Comparison of ENCODE assay signal across 19 cellular contexts in the genomic region with DNA sequence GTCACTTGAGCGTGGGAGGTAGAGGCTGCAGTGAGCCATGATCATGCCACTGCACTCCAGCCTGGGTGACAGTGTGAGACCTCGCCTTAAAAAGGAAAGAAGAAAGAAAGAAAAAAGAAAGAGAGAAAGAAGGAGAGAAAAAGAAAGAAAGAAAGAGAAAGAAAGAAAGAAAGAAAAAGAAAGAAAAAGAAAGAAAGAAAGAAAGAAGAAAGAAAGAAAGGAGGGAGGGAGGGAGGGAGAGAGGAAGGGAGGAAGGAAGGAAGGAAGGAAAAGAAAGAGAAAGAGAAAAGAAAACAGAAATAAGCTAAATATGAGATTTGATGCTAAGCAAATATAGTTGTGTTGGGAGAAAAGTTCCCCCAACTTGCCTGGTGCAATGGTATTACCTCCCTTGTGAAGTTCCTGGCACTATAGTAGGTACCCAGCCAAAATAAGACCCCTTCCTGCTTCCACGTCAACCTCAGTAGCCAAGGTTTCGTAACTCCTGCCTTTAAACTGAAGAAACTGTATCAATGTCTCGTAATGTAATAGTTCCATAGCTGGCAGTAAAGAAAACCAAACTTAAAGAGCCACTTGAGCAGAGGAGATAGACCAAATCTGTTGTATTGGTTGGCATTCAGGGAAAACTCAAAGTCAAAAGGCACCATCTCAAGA.
A peak's percentile ranks its signal among the peaks of the same experiment; 100 is the strongest.
DNase-seq lines count a peak whose midpoint lies in the region; ATAC-seq, FAIRE-seq and TF ChIP-seq lines count a peak whose summit lies in the region.
"Had no signal": no experiment of that assay in that cellular context is flagged by ENCODE, and none has a peak within 500 bp of the region (broad histone marks: within the 10 kb centered on the region; RNA-seq: fewer than 3 reads in every experiment).

No MANE protein-coding gene starts in this region.

- H4K20me1 ChIP-seq in mammary epithelial cell (ENCODE audit: insufficient read depth, low read length): no peaks in the 10 kb centered on the region

- BruUV-seq in mammary epithelial cell (replicated peaks; lab: Mats Ljungman, UMichigan): no TSS peak

- WGBS in mammary epithelial cell (ENCODE audit: low coverage, missing lambda C conversion rate): 89% methylated on average over 4 of the region's 5 CpGs
- WGBS in small intestine, 3 donors: 63 to 80% (median 63%) methylated on average over 5 of the region's 5 CpGs
- 89% methylated on average over 5 of the region's 5 CpGs for WGBS in suprapubic skin

- H3K36me3 ChIP-seq in mammary epithelial cell (ENCODE audit: insufficient read depth, low read length): no peaks in the 10 kb centered on the region
- no peaks in the 10 kb centered on the region for H3K36me3 ChIP-seq in breast epithelium
- no peaks in the 10 kb centered on the region for H3K36me3 ChIP-seq in small intestine (ENCODE audit: control insufficient read depth in 2 of 2, insufficient read depth in 2 of 2, low read length in 2 of 2)
- H3K36me3 ChIP-seq in suprapubic skin: no peaks in the 10 kb centered on the region
- H3K36me3 ChIP-seq: neutrophil, Peyer's patch, uterus had no signal

- CTCF ChIA-PET in mammary epithelial cell (lab: Charles Lee; ENCODE audit: low non-redundant PET): no interaction called here

- intact Hi-C loops in mammary epithelial cell (cut with micrococcal nuclease) (no loop called here), breast epithelium (cut with DNase I; ENCODE audit: low total_unique reads) (loop anchor here (5.0 kb wide), 1 partner anchor 510 kb away; no protein-coding TSS in a partner anchor), Right ventricle myocardium inferior (cut with DNase I) (no loop called here)

- H3K4me3 ChIP-seq in mammary epithelial cell (replicated peaks in 1 of 3; ENCODE audit: insufficient read depth in 1 of 3, low read depth in 2 of 3, low read length in 3 of 3) (no peak overlapping the region), breast epithelium (no peak overlapping the region), small intestine (ENCODE audit: low read depth in 1 of 2, low read length in 2 of 2) (no peak overlapping the region), suprapubic skin (no peak overlapping the region)
- H3K4me3 ChIP-seq: body of pancreas, lung, Peyer's patch, uterus had no signal

- no peaks in the 10 kb centered on the region for H3K4me1 ChIP-seq in mammary epithelial cell (ENCODE audit: insufficient read depth, low read length)
- H3K4me1 ChIP-seq in breast epithelium: no peaks in the 10 kb centered on the region
- no peaks in the 10 kb centered on the region for H3K4me1 ChIP-seq in small intestine (ENCODE audit: control insufficient read depth in 2 of 2, insufficient read depth in 1 of 2, low read depth in 1 of 2, low read length in 1 of 2)
- H3K4me1 ChIP-seq in suprapubic skin: no peaks in the 10 kb centered on the region
- H3K4me1 ChIP-seq: uterus had no signal

- ATAC-seq in HG02885 (IDR thresholded peaks at IDR 0.05; ENCODE audit: poor library complexity, unreplicated experiment) (peak; percentile 16), Right ventricle myocardium inferior (no peak)
- ATAC-seq: stimulated activated memory B cell treated with anti-CD40 and anti-IgM and Interleukin-4, amounts not matched to agents 10 μg/mL and 1 μg/mL and 100 μg/mL, for 72 hours had no signal

- no peak overlapping the region for H3K4me2 ChIP-seq in mammary epithelial cell (ENCODE audit: insufficient read depth, low read depth, low read length)

- DNase-seq in mammary epithelial cell: no peak
- no peak for DNase-seq in breast epithelium (ENCODE audit: low spot score in 2 of 2)
- DNase-seq in NOMO-1 treated with DMSO at 0.1 percent for 48 hours (lab: John Stamatoyannopoulos, UW; ENCODE audit: unreplicated experiment): peak; percentile 79
- DNase-seq in small intestine: no peak
- DNase-seq in anterior cingulate cortex (lab: John Stamatoyannopoulos, UW): no peak
- DNase-seq in Right ventricle myocardium inferior (ENCODE audit: missing footprints): no peak
- DNase-seq in suprapubic skin (ENCODE audit: low spot score in 2 of 2): no peak
- DNase-seq: activated gamma-delta T cell treated with Interleukin-2 at 50 U/mL for 16 hours; effector CD4-positive, alpha-beta T cell; HCEC 1CT; NCI-H1417; NCI-H446 treated with DMSO at 0.1 percent for 48 hours; uterus had no signal

- H3K27me3 ChIP-seq in mammary epithelial cell (ENCODE audit: insufficient read depth, low read length) (no peaks in the 10 kb centered on the region), breast epithelium (no peaks in the 10 kb centered on the region), small intestine (ENCODE audit: control insufficient read depth in 2 of 2, insufficient read depth in 2 of 2, low read length in 2 of 2) (no peaks in the 10 kb centered on the region), suprapubic skin (no peaks in the 10 kb centered on the region)
- H3K27me3 ChIP-seq: body of pancreas, neutrophil, Peyer's patch, uterus had no signal

- dilution Hi-C loops in mammary epithelial cell (cut with HindIII; ENCODE audit: low sequenced_read_pairs): no loop called here

- TF ChIP-seq POLR2A in breast epithelium (IDR thresholded peaks at IDR 0.05) (no peak), suprapubic skin (IDR thresholded peaks at IDR 0.05) (no peak)

- no peak overlapping the region for H3K27ac ChIP-seq in mammary epithelial cell (ENCODE audit: insufficient read depth, low read depth, low read length)
- no peak overlapping the region for H3K27ac ChIP-seq in breast epithelium
- H3K27ac ChIP-seq in small intestine (ENCODE audit: low read depth in 1 of 2, low read length in 1 of 2): peak overlapping the region; percentile 54 to 83
- H3K27ac ChIP-seq in suprapubic skin: no peak overlapping the region
- H3K27ac ChIP-seq: uterus had no signal

- H3K9me3 ChIP-seq in mammary epithelial cell (replicated peaks; ENCODE audit: insufficient read depth, low read length): no peaks in the 10 kb centered on the region
- H3K9me3 ChIP-seq in breast epithelium: no peaks in the 10 kb centered on the region
- no peaks in the 10 kb centered on the region for H3K9me3 ChIP-seq in small intestine (ENCODE audit: control insufficient read depth, low read depth)
- H3K9me3 ChIP-seq in suprapubic skin: no peaks in the 10 kb centered on the region
- H3K9me3 ChIP-seq: body of pancreas, neutrophil, Peyer's patch, uterus had no signal

- no peak for TF ChIP-seq EP300 in suprapubic skin (IDR thresholded peaks at IDR 0.05)

- peak overlapping the region; percentile 56 for H2AFZ ChIP-seq in mammary epithelial cell (ENCODE audit: low read depth, low read length)

- in situ Hi-C loops in mammary epithelial cell (cut with MboI; ENCODE audit: low sequenced_read_pairs in 2 of 2): loop anchor here in 1 of 2 donors (25.0 kb wide), 1 partner anchor 290 kb away; a partner anchor contains a TSS

- TF ChIP-seq CTCF in mammary epithelial cell (conservative IDR thresholded peaks at IDR 0.05 in 1 of 2, IDR thresholded peaks at IDR 0.05 in 1 of 2; ENCODE audit: extremely low read depth in 1 of 2, insufficient read depth in 1 of 2, low read depth in 1 of 2, low read length in 2 of 2) (no peak), breast epithelium (IDR thresholded peaks at IDR 0.05) (no peak), suprapubic skin (IDR thresholded peaks at IDR 0.05) (no peak)

- no peak overlapping the region for H3K9ac ChIP-seq in mammary epithelial cell (ENCODE audit: insufficient read depth, low read length)

- no peaks in the 10 kb centered on the region for H3K79me2 ChIP-seq in mammary epithelial cell (ENCODE audit: insufficient read depth, low read length)

- no peak for FAIRE-seq in small intestine (lab: Jason Lieb, UNC)

Comparison
In these comparisons a context has a peak if more than half of its experiments do, and no peak if none do; other contexts are left out.
1. H3K27ac ChIP-seq: peak in small intestine (2 of 2); none in mammary epithelial cell (single experiment), breast epithelium (0 of 2) and suprapubic skin (single experiment).